28 cellular contexts compared by ENCODE assay signal in genomic region chr12:128779901-128780300, GRCh38.
"Had no signal": no experiment of that assay in that cellular context is flagged by ENCODE, and none has a peak within 500 bp of the region (broad histone marks: within the 10 kb centered on the region; RNA-seq: fewer than 3 reads in every experiment).

No MANE protein-coding gene starts in this region.

- H3K27me3 Mint-ChIP-seq: activated CD4-positive, alpha-beta T cell treated with anti-CD3 and anti-CD28 coated beads for 36 hours; activated CD4-positive, alpha-beta T cell treated with anti-CD3 and anti-CD28 coated beads, Interleukin-2, amount 10 ng/mL, durations not matched to agents 24 days and 14 days; activated CD8-positive, alpha-beta memory T cell treated with anti-CD3 and anti-CD28 coated beads, Interleukin-2, amount 10 ng/mL, durations not matched to agents 7 days and 5 days; activated naive CD4-positive, alpha-beta T cell treated with anti-CD3 and anti-CD28 coated beads, Interleukin-2, amount 50 U/mL, for 24 hours; activated naive CD8-positive, alpha-beta T cell treated with anti-CD3 and anti-CD28 coated beads, Interleukin-2, amount 50 U/mL, for 24 hours had no signal

- ATAC-seq: activated CD4-positive, alpha-beta T cell treated with anti-CD3 and anti-CD28 coated beads for 36 hours; activated CD8-positive, alpha-beta memory T cell treated with anti-CD3 and anti-CD28 coated beads, Interleukin-2, amount 10 ng/mL, durations not matched to agents 7 days and 5 days; activated CD8-positive, alpha-beta T cell treated with anti-CD3 and anti-CD28 coated beads, Interleukin-2, amount 10 ng/mL, durations not matched to agents 7 days and 5 days; activated naive CD8-positive, alpha-beta T cell treated with anti-CD3 and anti-CD28 coated beads, Interleukin-2, amount 50 U/mL, for 24 hours; esophagus mucosa had no signal

- H3K27ac Mint-ChIP-seq: activated CD4-positive, alpha-beta memory T cell treated with anti-CD3 and anti-CD28 coated beads for 36 hours; activated CD4-positive, alpha-beta T cell treated with anti-CD3 and anti-CD28 coated beads for 36 hours; activated CD4-positive, alpha-beta T cell treated with anti-CD3 and anti-CD28 coated beads, Interleukin-2, amount 10 ng/mL, durations not matched to agents 24 days and 14 days; activated CD8-positive, alpha-beta memory T cell treated with anti-CD3 and anti-CD28 coated beads, Interleukin-2, amount 10 ng/mL, durations not matched to agents 7 days and 5 days; activated CD8-positive, alpha-beta T cell treated with anti-CD3 and anti-CD28 coated beads, Interleukin-2, amount 10 ng/mL, durations not matched to agents 7 days and 5 days; activated naive CD4-positive, alpha-beta T cell treated with anti-CD3 and anti-CD28 coated beads for 36 hours; activated naive CD4-positive, alpha-beta T cell treated with anti-CD3 and anti-CD28 coated beads, Interleukin-2, amount 50 U/mL, for 24 hours; activated naive CD8-positive, alpha-beta T cell treated with anti-CD3 and anti-CD28 coated beads for 36 hours; activated naive CD8-positive, alpha-beta T cell treated with anti-CD3 and anti-CD28 coated beads, Interleukin-2, amount 50 U/mL, for 24 hours; activated T-helper 1 cell treated with anti-CD3 and anti-CD28 coated beads, Interleukin-12 subunit alpha, Interleukin-12 subunit beta, Interleukin-2, Interleukin-4 antibody, amounts not matched to agents 30 ng/mL and 10 ng/mL and 1 ng/mL, durations not matched to agents 14 hours and 24 hours and 36 hours; activated T-helper 2 cell treated with anti-CD3 and anti-CD28 coated beads, Interferon-gamma antibody, Interleukin-2, Interleukin-4, amounts not matched to agents 10 μg/mL and 5 μg/mL and 100 μg/mL, durations not matched to agents 14 hours and 24 hours and 36 hours; brain; endodermal cell had no signal

- H3K9me3 Mint-ChIP-seq: activated CD4-positive, alpha-beta memory T cell treated with anti-CD3 and anti-CD28 coated beads for 36 hours; activated CD4-positive, alpha-beta T cell treated with anti-CD3 and anti-CD28 coated beads, Interleukin-2, amount 10 ng/mL, durations not matched to agents 24 days and 14 days; activated naive CD4-positive, alpha-beta T cell treated with anti-CD3 and anti-CD28 coated beads for 36 hours; activated naive CD4-positive, alpha-beta T cell treated with anti-CD3 and anti-CD28 coated beads, Interleukin-2, amount 50 U/mL, for 24 hours; activated naive CD8-positive, alpha-beta T cell treated with anti-CD3 and anti-CD28 coated beads for 36 hours; activated naive CD8-positive, alpha-beta T cell treated with anti-CD3 and anti-CD28 coated beads, Interleukin-2, amount 50 U/mL, for 24 hours; activated T-helper 1 cell treated with anti-CD3 and anti-CD28 coated beads, Interleukin-12 subunit alpha, Interleukin-12 subunit beta, Interleukin-2, Interleukin-4 antibody, amounts not matched to agents 30 ng/mL and 10 ng/mL and 1 ng/mL, durations not matched to agents 14 hours and 24 hours and 36 hours; activated T-helper 2 cell treated with anti-CD3 and anti-CD28 coated beads, Interferon-gamma antibody, Interleukin-2, Interleukin-4, amounts not matched to agents 10 μg/mL and 5 μg/mL and 100 μg/mL, durations not matched to agents 14 hours and 24 hours and 36 hours had no signal

- H3K4me3 Mint-ChIP-seq: activated CD4-positive, alpha-beta memory T cell treated with anti-CD3 and anti-CD28 coated beads for 36 hours; activated CD4-positive, alpha-beta T cell treated with anti-CD3 and anti-CD28 coated beads for 36 hours; activated CD4-positive, alpha-beta T cell treated with anti-CD3 and anti-CD28 coated beads, Interleukin-2, amount 10 ng/mL, durations not matched to agents 24 days and 14 days; activated CD8-positive, alpha-beta memory T cell treated with anti-CD3 and anti-CD28 coated beads, Interleukin-2, amount 10 ng/mL, durations not matched to agents 7 days and 5 days; activated CD8-positive, alpha-beta T cell treated with anti-CD3 and anti-CD28 coated beads, Interleukin-2, amount 10 ng/mL, durations not matched to agents 7 days and 5 days; activated naive CD4-positive, alpha-beta T cell treated with anti-CD3 and anti-CD28 coated beads for 36 hours; activated naive CD4-positive, alpha-beta T cell treated with anti-CD3 and anti-CD28 coated beads, Interleukin-2, amount 50 U/mL, for 24 hours; activated naive CD8-positive, alpha-beta T cell treated with anti-CD3 and anti-CD28 coated beads for 36 hours; activated naive CD8-positive, alpha-beta T cell treated with anti-CD3 and anti-CD28 coated beads, Interleukin-2, amount 50 U/mL, for 24 hours; activated T-helper 1 cell treated with anti-CD3 and anti-CD28 coated beads, Interleukin-12 subunit alpha, Interleukin-12 subunit beta, Interleukin-2, Interleukin-4 antibody, amounts not matched to agents 30 ng/mL and 10 ng/mL and 1 ng/mL, durations not matched to agents 14 hours and 24 hours and 36 hours; brain; endodermal cell had no signal

- DNase-seq: activated CD4-positive, alpha-beta memory T cell treated with anti-CD3 and anti-CD28 coated beads for 36 hours; activated CD4-positive, alpha-beta T cell treated with anti-CD3 and anti-CD28 coated beads for 36 hours; activated CD4-positive, alpha-beta T cell treated with anti-CD3 and anti-CD28 coated beads, Interleukin-2, amount 10 ng/mL, durations not matched to agents 24 days and 14 days; activated CD4-positive, CD25-positive, alpha-beta regulatory T cell; activated CD4-positive, CD25-positive, alpha-beta regulatory T cell treated with anti-CD3 and anti-CD28 coated beads, Interleukin-2, amount 50 U/mL, for 72 hours; activated CD8-positive, alpha-beta memory T cell treated with anti-CD3 and anti-CD28 coated beads, Interleukin-2, amount 10 ng/mL, durations not matched to agents 7 days and 5 days; activated CD8-positive, alpha-beta memory T cell treated with anti-CD3 and anti-CD28 coated beads, Interleukin-2, amount 50 U/mL, for 4 hours; activated CD8-positive, alpha-beta T cell treated with anti-CD3 and anti-CD28 coated beads, Interleukin-2, amount 10 ng/mL, durations not matched to agents 7 days and 5 days; activated effector memory CD4-positive, alpha-beta T cell treated with anti-CD3 and anti-CD28 coated beads, Interleukin-2, amount 50 U/mL, for 16 hours; activated naive CD4-positive, alpha-beta T cell treated with anti-CD3 and anti-CD28 coated beads for 36 hours; activated naive CD8-positive, alpha-beta T cell treated with anti-CD3 and anti-CD28 coated beads for 36 hours; activated naive CD8-positive, alpha-beta T cell treated with anti-CD3 and anti-CD28 coated beads, Interleukin-2, amount 50 U/mL, for 24 hours; activated T-cell treated with anti-CD3 and anti-CD28 coated beads, Interleukin-2, amount 50 U/mL, for 1 hour; activated T-cell treated with anti-CD3 and anti-CD28 coated beads, Interleukin-2, amount 50 U/mL, for 48 hours; adrenal gland; central memory CD4-positive, alpha-beta T cell; cerebellar nuclear complex; colonic mucosa; effector CD8-positive, alpha-beta T cell; endodermal cell; foreskin fibroblast; head of caudate nucleus; T-helper 2 cell had no signal

- H3K36me3 Mint-ChIP-seq: activated CD4-positive, alpha-beta memory T cell treated with anti-CD3 and anti-CD28 coated beads for 36 hours; activated CD8-positive, alpha-beta memory T cell treated with anti-CD3 and anti-CD28 coated beads, Interleukin-2, amount 10 ng/mL, durations not matched to agents 7 days and 5 days; activated naive CD4-positive, alpha-beta T cell treated with anti-CD3 and anti-CD28 coated beads, Interleukin-2, amount 50 U/mL, for 24 hours; activated naive CD8-positive, alpha-beta T cell treated with anti-CD3 and anti-CD28 coated beads for 36 hours had no signal

- H3K4me1 Mint-ChIP-seq: endodermal cell had no signal
